Comparison of ENCODE assay signal across 2 cellular contexts in the genomic region with DNA sequence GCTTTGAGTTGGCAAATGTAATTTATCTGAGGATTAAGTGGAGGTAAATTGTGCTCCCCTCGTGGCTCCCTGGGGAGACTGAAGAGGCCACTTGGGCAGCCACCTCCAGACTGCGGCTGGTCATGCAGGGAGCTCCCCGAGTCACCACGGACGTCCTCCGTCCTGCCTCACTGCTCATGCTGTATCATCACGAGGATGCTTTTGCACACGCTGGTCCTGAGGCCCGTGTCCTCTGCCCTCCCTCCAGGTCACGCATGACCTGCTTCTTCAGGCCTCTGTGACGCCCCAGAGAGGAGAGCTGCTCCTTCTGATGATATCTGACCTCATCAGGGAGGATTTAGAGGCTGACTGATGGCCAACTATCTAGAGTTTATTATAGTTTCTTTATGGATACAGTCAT.
TF ChIP-seq lines count a peak whose summit lies in the region.

No MANE protein-coding gene starts in this region.

TF ChIP-seq in SK-N-SH, 30 proteins besides CTCF, POLR2A, EP300 and RAD21:
- TF ChIP-seq MEF2A (IDR thresholded peaks at IDR 0.05; ENCODE audit: borderline replicate concordance, low read depth), result no peak
- no peak for TF ChIP-seq SMC3 (IDR thresholded peaks at IDR 0.05; ENCODE audit: low read depth, low read length)
- no peak for TF ChIP-seq GABPA (IDR thresholded peaks at IDR 0.05; ENCODE audit: low read depth)
- TF ChIP-seq POLR2AphosphoS5 (IDR thresholded peaks at IDR 0.05; ENCODE audit: low read depth, low read length), result no peak
- no peak for TF ChIP-seq NFIC (IDR thresholded peaks at IDR 0.05; ENCODE audit: borderline replicate concordance)
- TF ChIP-seq, protein P1, sequence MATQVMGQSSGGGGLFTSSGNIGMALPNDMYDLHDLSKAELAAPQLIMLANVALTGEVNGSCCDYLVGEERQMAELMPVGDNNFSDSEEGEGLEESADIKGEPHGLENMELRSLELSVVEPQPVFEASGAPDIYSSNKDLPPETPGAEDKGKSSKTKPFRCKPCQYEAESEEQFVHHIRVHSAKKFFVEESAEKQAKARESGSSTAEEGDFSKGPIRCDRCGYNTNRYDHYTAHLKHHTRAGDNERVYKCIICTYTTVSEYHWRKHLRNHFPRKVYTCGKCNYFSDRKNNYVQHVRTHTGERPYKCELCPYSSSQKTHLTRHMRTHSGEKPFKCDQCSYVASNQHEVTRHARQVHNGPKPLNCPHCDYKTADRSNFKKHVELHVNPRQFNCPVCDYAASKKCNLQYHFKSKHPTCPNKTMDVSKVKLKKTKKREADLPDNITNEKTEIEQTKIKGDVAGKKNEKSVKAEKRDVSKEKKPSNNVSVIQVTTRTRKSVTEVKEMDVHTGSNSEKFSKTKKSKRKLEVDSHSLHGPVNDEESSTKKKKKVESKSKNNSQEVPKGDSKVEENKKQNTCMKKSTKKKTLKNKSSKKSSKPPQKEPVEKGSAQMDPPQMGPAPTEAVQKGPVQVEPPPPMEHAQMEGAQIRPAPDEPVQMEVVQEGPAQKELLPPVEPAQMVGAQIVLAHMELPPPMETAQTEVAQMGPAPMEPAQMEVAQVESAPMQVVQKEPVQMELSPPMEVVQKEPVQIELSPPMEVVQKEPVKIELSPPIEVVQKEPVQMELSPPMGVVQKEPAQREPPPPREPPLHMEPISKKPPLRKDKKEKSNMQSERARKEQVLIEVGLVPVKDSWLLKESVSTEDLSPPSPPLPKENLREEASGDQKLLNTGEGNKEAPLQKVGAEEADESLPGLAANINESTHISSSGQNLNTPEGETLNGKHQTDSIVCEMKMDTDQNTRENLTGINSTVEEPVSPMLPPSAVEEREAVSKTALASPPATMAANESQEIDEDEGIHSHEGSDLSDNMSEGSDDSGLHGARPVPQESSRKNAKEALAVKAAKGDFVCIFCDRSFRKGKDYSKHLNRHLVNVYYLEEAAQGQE (IDR thresholded peaks at IDR 0.05; ENCODE audit: low read depth, low read length), result no peak
- TF ChIP-seq, protein P2, sequence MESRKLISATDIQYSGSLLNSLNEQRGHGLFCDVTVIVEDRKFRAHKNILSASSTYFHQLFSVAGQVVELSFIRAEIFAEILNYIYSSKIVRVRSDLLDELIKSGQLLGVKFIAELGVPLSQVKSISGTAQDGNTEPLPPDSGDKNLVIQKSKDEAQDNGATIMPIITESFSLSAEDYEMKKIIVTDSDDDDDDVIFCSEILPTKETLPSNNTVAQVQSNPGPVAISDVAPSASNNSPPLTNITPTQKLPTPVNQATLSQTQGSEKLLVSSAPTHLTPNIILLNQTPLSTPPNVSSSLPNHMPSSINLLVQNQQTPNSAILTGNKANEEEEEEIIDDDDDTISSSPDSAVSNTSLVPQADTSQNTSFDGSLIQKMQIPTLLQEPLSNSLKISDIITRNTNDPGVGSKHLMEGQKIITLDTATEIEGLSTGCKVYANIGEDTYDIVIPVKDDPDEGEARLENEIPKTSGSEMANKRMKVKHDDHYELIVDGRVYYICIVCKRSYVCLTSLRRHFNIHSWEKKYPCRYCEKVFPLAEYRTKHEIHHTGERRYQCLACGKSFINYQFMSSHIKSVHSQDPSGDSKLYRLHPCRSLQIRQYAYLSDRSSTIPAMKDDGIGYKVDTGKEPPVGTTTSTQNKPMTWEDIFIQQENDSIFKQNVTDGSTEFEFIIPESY (IDR thresholded peaks at IDR 0.05; ENCODE audit: borderline replicate concordance, low read depth), result no peak
- no peak for TF ChIP-seq JUND (IDR thresholded peaks at IDR 0.05)
- TF ChIP-seq FOXM1 (IDR thresholded peaks at IDR 0.05; ENCODE audit: low read depth), result no peak
- TF ChIP-seq RCOR1 (IDR thresholded peaks at IDR 0.05; ENCODE audit: low read length), result no peak

TF ChIP-seq in SK-N-SH treated with all-trans-retinoic acid at 6 μM for 48 hours, 23 proteins besides CTCF, POLR2A, EP300 and RAD21:
- TF ChIP-seq, protein P3, sequence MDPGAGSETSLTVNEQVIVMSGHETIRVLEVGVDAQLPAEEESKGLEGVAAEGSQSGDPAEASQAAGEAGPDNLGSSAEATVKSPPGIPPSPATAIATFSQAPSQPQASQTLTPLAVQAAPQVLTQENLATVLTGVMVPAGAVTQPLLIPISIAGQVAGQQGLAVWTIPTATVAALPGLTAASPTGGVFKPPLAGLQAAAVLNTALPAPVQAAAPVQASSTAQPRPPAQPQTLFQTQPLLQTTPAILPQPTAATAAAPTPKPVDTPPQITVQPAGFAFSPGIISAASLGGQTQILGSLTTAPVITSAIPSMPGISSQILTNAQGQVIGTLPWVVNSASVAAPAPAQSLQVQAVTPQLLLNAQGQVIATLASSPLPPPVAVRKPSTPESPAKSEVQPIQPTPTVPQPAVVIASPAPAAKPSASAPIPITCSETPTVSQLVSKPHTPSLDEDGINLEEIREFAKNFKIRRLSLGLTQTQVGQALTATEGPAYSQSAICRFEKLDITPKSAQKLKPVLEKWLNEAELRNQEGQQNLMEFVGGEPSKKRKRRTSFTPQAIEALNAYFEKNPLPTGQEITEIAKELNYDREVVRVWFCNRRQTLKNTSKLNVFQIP (CRISPR knock-in tag; IDR thresholded peaks at IDR 0.05; ENCODE audit: borderline replicate concordance, low read depth), result no peak
- TF ChIP-seq ZNF565 (CRISPR knock-in tag; conservative IDR thresholded peaks at IDR 0.05; ENCODE audit: low read depth), result no peak
- TF ChIP-seq SNAI2 (CRISPR knock-in tag; IDR thresholded peaks at IDR 0.05), result no peak
- TF ChIP-seq ZNF70 (CRISPR knock-in tag; IDR thresholded peaks at IDR 0.05), result no peak
- TF ChIP-seq ESRRG (CRISPR knock-in tag; IDR thresholded peaks at IDR 0.05), result no peak
- TF ChIP-seq, protein P4, sequence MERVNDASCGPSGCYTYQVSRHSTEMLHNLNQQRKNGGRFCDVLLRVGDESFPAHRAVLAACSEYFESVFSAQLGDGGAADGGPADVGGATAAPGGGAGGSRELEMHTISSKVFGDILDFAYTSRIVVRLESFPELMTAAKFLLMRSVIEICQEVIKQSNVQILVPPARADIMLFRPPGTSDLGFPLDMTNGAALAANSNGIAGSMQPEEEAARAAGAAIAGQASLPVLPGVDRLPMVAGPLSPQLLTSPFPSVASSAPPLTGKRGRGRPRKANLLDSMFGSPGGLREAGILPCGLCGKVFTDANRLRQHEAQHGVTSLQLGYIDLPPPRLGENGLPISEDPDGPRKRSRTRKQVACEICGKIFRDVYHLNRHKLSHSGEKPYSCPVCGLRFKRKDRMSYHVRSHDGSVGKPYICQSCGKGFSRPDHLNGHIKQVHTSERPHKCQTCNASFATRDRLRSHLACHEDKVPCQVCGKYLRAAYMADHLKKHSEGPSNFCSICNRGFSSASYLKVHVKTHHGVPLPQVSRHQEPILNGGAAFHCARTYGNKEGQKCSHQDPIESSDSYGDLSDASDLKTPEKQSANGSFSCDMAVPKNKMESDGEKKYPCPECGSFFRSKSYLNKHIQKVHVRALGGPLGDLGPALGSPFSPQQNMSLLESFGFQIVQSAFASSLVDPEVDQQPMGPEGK (CRISPR knock-in tag; IDR thresholded peaks at IDR 0.05; ENCODE audit: borderline replicate concordance), result no peak
- no peak for TF ChIP-seq RARB (CRISPR knock-in tag; IDR thresholded peaks at IDR 0.05)
- TF ChIP-seq ZFP3 (CRISPR knock-in tag; IDR thresholded peaks at IDR 0.05), result no peak
- TF ChIP-seq, protein P5, sequence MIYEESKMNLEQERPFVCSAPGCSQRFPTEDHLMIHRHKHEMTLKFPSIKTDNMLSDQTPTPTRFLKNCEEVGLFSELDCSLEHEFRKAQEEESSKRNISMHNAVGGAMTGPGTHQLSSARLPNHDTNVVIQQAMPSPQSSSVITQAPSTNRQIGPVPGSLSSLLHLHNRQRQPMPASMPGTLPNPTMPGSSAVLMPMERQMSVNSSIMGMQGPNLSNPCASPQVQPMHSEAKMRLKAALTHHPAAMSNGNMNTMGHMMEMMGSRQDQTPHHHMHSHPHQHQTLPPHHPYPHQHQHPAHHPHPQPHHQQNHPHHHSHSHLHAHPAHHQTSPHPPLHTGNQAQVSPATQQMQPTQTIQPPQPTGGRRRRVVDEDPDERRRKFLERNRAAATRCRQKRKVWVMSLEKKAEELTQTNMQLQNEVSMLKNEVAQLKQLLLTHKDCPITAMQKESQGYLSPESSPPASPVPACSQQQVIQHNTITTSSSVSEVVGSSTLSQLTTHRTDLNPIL (CRISPR knock-in tag; IDR thresholded peaks at IDR 0.05; ENCODE audit: low read depth), result no peak
- no peak for TF ChIP-seq ZNF8 (CRISPR knock-in tag; IDR thresholded peaks at IDR 0.05)
- no peak for TF ChIP-seq ISL1 (CRISPR knock-in tag; IDR thresholded peaks at IDR 0.05)
- TF ChIP-seq, protein P6, sequence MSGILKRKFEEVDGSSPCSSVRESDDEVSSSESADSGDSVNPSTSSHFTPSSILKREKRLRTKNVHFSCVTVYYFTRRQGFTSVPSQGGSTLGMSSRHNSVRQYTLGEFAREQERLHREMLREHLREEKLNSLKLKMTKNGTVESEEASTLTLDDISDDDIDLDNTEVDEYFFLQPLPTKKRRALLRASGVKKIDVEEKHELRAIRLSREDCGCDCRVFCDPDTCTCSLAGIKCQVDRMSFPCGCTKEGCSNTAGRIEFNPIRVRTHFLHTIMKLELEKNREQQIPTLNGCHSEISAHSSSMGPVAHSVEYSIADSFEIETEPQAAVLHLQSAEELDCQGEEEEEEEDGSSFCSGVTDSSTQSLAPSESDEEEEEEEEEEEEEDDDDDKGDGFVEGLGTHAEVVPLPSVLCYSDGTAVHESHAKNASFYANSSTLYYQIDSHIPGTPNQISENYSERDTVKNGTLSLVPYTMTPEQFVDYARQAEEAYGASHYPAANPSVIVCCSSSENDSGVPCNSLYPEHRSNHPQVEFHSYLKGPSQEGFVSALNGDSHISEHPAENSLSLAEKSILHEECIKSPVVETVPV (CRISPR knock-in tag; IDR thresholded peaks at IDR 0.05), result no peak
- no peak for TF ChIP-seq ZC3H10 (CRISPR knock-in tag; IDR thresholded peaks at IDR 0.05)
- TF ChIP-seq BACH2 (CRISPR knock-in tag; IDR thresholded peaks at IDR 0.05; ENCODE audit: borderline replicate concordance), result no peak
